ENCODE assay signal across 1 cellular context in genomic region chr1:21439721-21440629, GRCh38.
TF ChIP-seq lines count a peak whose summit lies in the region.

Gene NBPF3, plus strand, starts transcription at chr1:21440137. Its CDS starts 4,950 bp downstream, at chr1:21445087.

TF ChIP-seq in K562, 482 proteins besides CTCF, POLR2A, EP300 and RAD21 (continued from another document and continues in another):
- TF ChIP-seq ZBTB49 (CRISPR knock-in tag; IDR thresholded peaks at IDR 0.05; ENCODE audit: borderline replicate concordance): no peak
- TF ChIP-seq ZNF395 (CRISPR knock-in tag; IDR thresholded peaks at IDR 0.05): no peak
- no peak for TF ChIP-seq ZNF41 (CRISPR knock-in tag; conservative IDR thresholded peaks at IDR 0.05)
- TF ChIP-seq TEAD4 (IDR thresholded peaks at IDR 0.05; ENCODE audit: low read length): no peak
- TF ChIP-seq TEAD4 (CRISPR knock-in tag; IDR thresholded peaks at IDR 0.05; ENCODE audit: borderline replicate concordance): no peak
- no peak for TF ChIP-seq NR2F6 (CRISPR knock-in tag; IDR thresholded peaks at IDR 0.05)
- TF ChIP-seq RB1 (IDR thresholded peaks at IDR 0.05; ENCODE audit: low read depth): no peak; the same call in 1 of the 2 replicates
- no peak for TF ChIP-seq ZNF134 (CRISPR knock-in tag; conservative IDR thresholded peaks at IDR 0.05)
- no peak for TF ChIP-seq IFI16 (CRISPR knock-in tag; IDR thresholded peaks at IDR 0.05)
- no peak for TF ChIP-seq SMC3 (conservative IDR thresholded peaks at IDR 0.05; ENCODE audit: insufficient read depth, low read depth, low read length)
- TF ChIP-seq CUX1 (CRISPR knock-in tag; IDR thresholded peaks at IDR 0.05): no peak
- no peak for TF ChIP-seq ZNF143 (CRISPR knock-in tag; IDR thresholded peaks at IDR 0.05)
- TF ChIP-seq JUNB (CRISPR knock-in tag; conservative IDR thresholded peaks at IDR 0.05): no peak
- no peak for TF ChIP-seq ZBTB1 (CRISPR knock-in tag; IDR thresholded peaks at IDR 0.05; ENCODE audit: borderline replicate concordance, low read depth)
- peak; percentile 66 for TF ChIP-seq RBFOX2 (IDR thresholded peaks at IDR 0.05; ENCODE audit: low read depth, low read length)
- no peak for TF ChIP-seq RFX7 (CRISPR knock-in tag; IDR thresholded peaks at IDR 0.05)
- TF ChIP-seq HMGXB4 (CRISPR knock-in tag; IDR thresholded peaks at IDR 0.05): no peak
- no peak for TF ChIP-seq ZNF668 (CRISPR knock-in tag; IDR thresholded peaks at IDR 0.05)
- no peak for TF ChIP-seq ESRRB (CRISPR knock-in tag; IDR thresholded peaks at IDR 0.05; ENCODE audit: borderline replicate concordance)
- TF ChIP-seq RBBP5 (IDR thresholded peaks at IDR 0.05; ENCODE audit: borderline replicate concordance, insufficient read depth, low read length, poor library complexity, severe bottlenecking): peak; percentile 63
- no peak for TF ChIP-seq ZKSCAN8 (CRISPR knock-in tag; IDR thresholded peaks at IDR 0.05)
- TF ChIP-seq PHB (CRISPR knock-in tag; IDR thresholded peaks at IDR 0.05): no peak
- TF ChIP-seq SAP30 (IDR thresholded peaks at IDR 0.05; ENCODE audit: borderline replicate concordance, insufficient read depth, low read depth, low read length, poor library complexity, severe bottlenecking): no peak
- no peak for TF ChIP-seq SAFB (IDR thresholded peaks at IDR 0.05; ENCODE audit: borderline replicate concordance, low read depth, low read length)
- TF ChIP-seq SMARCE1 (IDR thresholded peaks at IDR 0.05): no peak
- TF ChIP-seq ILK (tag; IDR thresholded peaks at IDR 0.05; ENCODE audit: borderline replicate concordance, low read depth): no peak
- TF ChIP-seq NKRF (IDR thresholded peaks at IDR 0.05; ENCODE audit: borderline replicate concordance): 0 out of 2 replicates have a peak, but pooled peaks have one; percentile 28
- no peak for TF ChIP-seq ZBTB43 (CRISPR knock-in tag; IDR thresholded peaks at IDR 0.05)
- TF ChIP-seq CBX5 (IDR thresholded peaks at IDR 0.05; ENCODE audit: borderline replicate concordance, low read depth): no peak
- 0 out of 2 replicates have a peak, but pooled peaks have one; percentile 43 for TF ChIP-seq GABPB1 (CRISPR knock-in tag; IDR thresholded peaks at IDR 0.05)
- TF ChIP-seq HDAC2 (IDR thresholded peaks at IDR 0.05): no peak
- no peak for TF ChIP-seq CCNT2 (IDR thresholded peaks at IDR 0.05; ENCODE audit: borderline replicate concordance, extremely low read depth, insufficient read length, low read depth, low read length)
- no peak for TF ChIP-seq RFX5 (IDR thresholded peaks at IDR 0.05; ENCODE audit: low read depth, low read length)
- TF ChIP-seq RNF219 (CRISPR knock-in tag; IDR thresholded peaks at IDR 0.05): no peak
- TF ChIP-seq YY1 (IDR thresholded peaks at IDR 0.05; ENCODE audit: borderline replicate concordance in 1 of 3, control insufficient read depth in 1 of 3, extremely low read depth in 1 of 3, insufficient read depth in 3 of 3, insufficient read length in 1 of 3, insufficient replicate concordance in 2 of 3, low read depth in 1 of 3, low read length in 2 of 3): no peak
- TF ChIP-seq ARID3B (CRISPR knock-in tag; IDR thresholded peaks at IDR 0.05; ENCODE audit: borderline replicate concordance): no peak
- TF ChIP-seq JUND (IDR thresholded peaks at IDR 0.05; ENCODE audit: borderline replicate concordance, low read depth, low read length): no peak
- no peak for TF ChIP-seq JUND (tag; IDR thresholded peaks at IDR 0.05; ENCODE audit: borderline replicate concordance, low read depth, low read length)
- TF ChIP-seq MNT (conservative IDR thresholded peaks at IDR 0.05): 0 out of 4 replicates have a peak, but pooled peaks of 1 of the 2 experiments have one; percentile 35
- TF ChIP-seq SMARCC2 (IDR thresholded peaks at IDR 0.05; ENCODE audit: low read depth): no peak
